8 cellular contexts compared by ENCODE assay signal in the genomic region with DNA sequence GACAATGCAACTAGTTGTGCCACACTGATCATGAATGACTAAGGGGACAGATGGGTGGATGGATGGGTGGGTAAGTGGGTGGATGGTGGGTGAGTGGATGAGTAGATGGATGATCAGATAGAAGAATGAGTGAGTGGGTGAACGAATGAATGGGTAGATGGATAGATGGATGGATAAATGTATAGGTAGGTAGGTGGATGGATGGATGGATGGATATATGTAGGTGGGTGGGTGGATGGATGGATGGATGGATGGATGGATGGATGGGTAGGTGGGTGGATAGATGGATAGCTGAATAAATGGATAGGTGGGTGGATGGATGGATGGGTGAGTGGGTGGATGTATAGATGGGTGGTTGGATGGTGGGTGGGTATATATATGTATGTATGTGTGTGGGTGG.
"Had no signal": no experiment of that assay in that cellular context is flagged by ENCODE, and none has a peak within 500 bp of the region (broad histone marks: within the 10 kb centered on the region; RNA-seq: fewer than 3 reads in every experiment).

No MANE protein-coding gene starts in this region.

- FAIRE-seq: HepG2, HTR-8/SVneo, K562 had no signal

- H3K9ac ChIP-seq: KMS-11 had no signal

- H3K4me2 ChIP-seq: KMS-11 had no signal

- DNase-seq: IMR-90, KBM-7, KG1 had no signal

- H3K27ac ChIP-seq: HL-60, KMS-11 had no signal

- H3K4me3 ChIP-seq: K562 had no signal

- ATAC-seq: HepG2, K562 had no signal
